8 cellular contexts compared by ENCODE assay signal in the genomic region with DNA sequence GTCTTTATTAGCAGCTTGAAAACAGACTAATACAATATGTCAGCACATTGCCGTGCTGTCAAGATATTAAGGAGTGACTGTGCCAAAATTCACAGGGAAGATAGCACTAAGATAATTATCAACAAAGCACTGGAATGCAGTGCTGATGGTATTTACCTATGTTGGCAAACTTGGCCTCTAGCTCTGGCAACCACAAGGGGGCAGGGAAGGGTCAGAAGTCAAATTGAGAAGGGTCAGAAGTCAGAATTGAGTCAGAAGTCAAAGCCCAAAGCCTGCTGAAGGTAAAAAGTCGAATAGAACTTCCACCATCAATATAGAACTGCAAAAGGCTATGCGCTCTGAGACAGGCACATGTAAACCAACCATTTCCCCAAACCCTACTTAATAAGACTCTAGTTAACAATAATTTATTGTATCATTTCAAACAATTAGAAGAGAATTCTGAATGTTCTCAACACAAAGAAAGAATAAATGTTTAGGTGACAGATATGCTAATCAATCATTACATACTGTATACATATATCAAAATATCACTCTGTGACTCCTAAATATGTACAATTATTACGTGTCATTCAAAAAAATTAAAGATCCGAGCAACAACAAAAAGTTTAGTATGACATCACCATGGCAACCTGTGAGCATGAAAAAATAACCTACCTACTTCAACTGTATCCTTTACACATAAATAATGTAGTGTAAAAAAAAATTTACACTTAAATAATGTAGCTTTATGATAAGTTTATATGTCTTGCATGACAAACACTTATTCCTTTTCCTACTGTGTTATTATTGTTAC.
DNase-seq lines count a peak whose midpoint lies in the region; ATAC-seq and TF ChIP-seq lines count a peak whose summit lies in the region.

No MANE protein-coding gene starts in this region.

- no peaks in the 10 kb centered on the region for H3F3A ChIP-seq in OCI-LY1 (ENCODE audit: insufficient read depth, low read length)

- H3K36me3 ChIP-seq in OCI-LY1 (ENCODE audit: insufficient read depth, low read length): no peaks in the 10 kb centered on the region

- no peak overlapping the region for H2AFZ ChIP-seq in OCI-LY1 (ENCODE audit: low read length)

- no peaks in the 10 kb centered on the region for H3K9me2 ChIP-seq in OCI-LY1 (ENCODE audit: low read depth, low read length)

- no peak overlapping the region for H3K4me3 ChIP-seq in OCI-LY1 (ENCODE audit: low read depth, low read length, poor library complexity, severe bottlenecking)
- no peak overlapping the region for H3K4me3 ChIP-seq in fibroblast of villous mesenchyme (ENCODE audit: low read depth, low read length)

- no peak overlapping the region for H3K27ac ChIP-seq in OCI-LY1 (ENCODE audit: low read depth, low read length, poor library complexity, severe bottlenecking)

- no peaks in the 10 kb centered on the region for H3K9me3 ChIP-seq in OCI-LY1 (ENCODE audit: low read length)

- no peaks in the 10 kb centered on the region for H3K27me3 ChIP-seq in OCI-LY1 (ENCODE audit: insufficient read depth, low read length)

- no peaks in the 10 kb centered on the region for H3K4me1 ChIP-seq in OCI-LY1 (ENCODE audit: insufficient read depth, low read length, severe bottlenecking)

- no peak overlapping the region for H3K9ac ChIP-seq in OCI-LY1 (ENCODE audit: low read length)

- no peak for ATAC-seq in GM21447 (IDR thresholded peaks at IDR 0.05; ENCODE audit: unreplicated experiment)
- ATAC-seq in GM18511 (IDR thresholded peaks at IDR 0.05; ENCODE audit: unreplicated experiment): no peak
- no peak for ATAC-seq in GM19395 (IDR thresholded peaks at IDR 0.05; ENCODE audit: unreplicated experiment)

- DNase-seq in AG08395 (ENCODE audit: low spot score) (peak; percentile 9), fibroblast of villous mesenchyme (ENCODE audit: low read depth) (peak; percentile 20), NCI-H2107 (lab: John Stamatoyannopoulos, UW) (no peak)

- no peaks in the 10 kb centered on the region for H3K79me2 ChIP-seq in OCI-LY1 (ENCODE audit: insufficient read depth, low read length)

- peak; percentile 56 for TF ChIP-seq CTCF in GM12872 (IDR thresholded peaks at IDR 0.05; ENCODE audit: insufficient read depth, low read depth, low read length)
- peak; percentile 62 for TF ChIP-seq CTCF in OCI-LY1 (IDR thresholded peaks at IDR 0.05; ENCODE audit: low read length)
- peak; percentile 52 for TF ChIP-seq CTCF in fibroblast of villous mesenchyme (IDR thresholded peaks at IDR 0.05; ENCODE audit: insufficient read depth, low read depth, low read length)

- H3K4me2 ChIP-seq in OCI-LY1 (ENCODE audit: low read length): no peak overlapping the region

- no peaks in the 10 kb centered on the region for H4K20me1 ChIP-seq in OCI-LY1 (ENCODE audit: insufficient read depth, low read length)
